Comparison of ENCODE assay signal across 8 cellular contexts in genomic region chr17:75589919-75590303, GRCh38. TPM values are rescaled to one million over a fixed set of nuclear protein-coding genes. Genes with fewer than 3 reads are reported as not detected.
DNase-seq lines count a peak whose midpoint lies in the region; ATAC-seq and TF ChIP-seq lines count a peak whose summit lies in the region.

No MANE protein-coding gene starts in this region.

- no peaks in the 10 kb centered on the region for H3K27me3 ChIP-seq in Loucy (ENCODE audit: insufficient read depth, low read length, poor library complexity, severe bottlenecking)
- H3K27me3 ChIP-seq in osteoblast (ENCODE audit: insufficient read depth, low read length), result peaks cover 51% of the 10 kb centered on the region

- DNase-seq in epithelial cell of proximal tubule (ENCODE audit: low read depth) (no peak), osteoblast (ENCODE audit: insufficient read length, low spot score, missing footprints) (no peak), glomerular visceral epithelial cell (ENCODE audit: extremely low spot score) (no peak), NAMALWA (ENCODE audit: low spot score) (no peak)
- DNase-seq in activated CD8-positive, alpha-beta memory T cell treated with anti-CD3 and anti-CD28 coated beads, Interleukin-2, amount 50 U/mL, for 4 hours, result no peak

- H3F3A ChIP-seq in Loucy (ENCODE audit: low read depth), result no peaks in the 10 kb centered on the region

- peak overlapping the region; percentile 70 for H3K4me2 ChIP-seq in Loucy (ENCODE audit: low read depth, low read length, poor library complexity, severe bottlenecking)
- H3K4me2 ChIP-seq in osteoblast (ENCODE audit: insufficient read depth, low read length), result peak overlapping the region; percentile 73

- no peaks in the 10 kb centered on the region for H3K36me3 ChIP-seq in Loucy (ENCODE audit: insufficient read depth, low read length)
- no peaks in the 10 kb centered on the region for H3K36me3 ChIP-seq in osteoblast (ENCODE audit: insufficient read depth, low read length)

- H3K4me1 ChIP-seq in Loucy (ENCODE audit: insufficient read depth, low read length, poor library complexity, severe bottlenecking) (peaks cover 12% of the 10 kb centered on the region), osteoblast (ENCODE audit: insufficient read depth, low read length) (no peaks in the 10 kb centered on the region)

- H3K27ac ChIP-seq in C4-2B (peak overlapping the region; percentile 78), osteoblast (ENCODE audit: low read depth, low read length) (no peak overlapping the region)

- H3K79me2 ChIP-seq in Loucy (ENCODE audit: insufficient read depth, low read length) (peaks cover 9% of the 10 kb centered on the region; the same call in 1 of the 2 replicates), osteoblast (ENCODE audit: insufficient read depth, low read length) (no peaks in the 10 kb centered on the region)

- peaks cover 4% of the 10 kb centered on the region for H4K20me1 ChIP-seq in Loucy (ENCODE audit: insufficient read depth, low read length, poor library complexity, severe bottlenecking)
- no peaks in the 10 kb centered on the region for H4K20me1 ChIP-seq in osteoblast (ENCODE audit: insufficient read depth, low read length)

- no peak overlapping the region for H2AFZ ChIP-seq in Loucy (ENCODE audit: low read length)
- no peak overlapping the region for H2AFZ ChIP-seq in osteoblast (ENCODE audit: low read length)

- peak overlapping the region; percentile 73 for H3K4me3 ChIP-seq in Loucy (ENCODE audit: low read length, poor library complexity, severe bottlenecking)
- peak overlapping the region; percentile 62 for H3K4me3 ChIP-seq in epithelial cell of proximal tubule (ENCODE audit: low read depth, low read length)
- H3K4me3 ChIP-seq in osteoblast (ENCODE audit: insufficient read depth, low read length), result no peak overlapping the region

- TF ChIP-seq CTCF in C4-2B (conservative IDR thresholded peaks at IDR 0.05) (no peak), Loucy (conservative IDR thresholded peaks at IDR 0.05; ENCODE audit: low read length) (no peak), epithelial cell of proximal tubule (conservative IDR thresholded peaks at IDR 0.05; ENCODE audit: low read depth, low read length) (no peak), osteoblast (IDR thresholded peaks at IDR 0.05; ENCODE audit: extremely low read depth, low read depth, low read length) (no peak)

- H3K9me2 ChIP-seq in Loucy (replicated peaks; ENCODE audit: low read depth, low read length), result no peaks in the 10 kb centered on the region

- peak overlapping the region; percentile 69 for H3K9ac ChIP-seq in Loucy (ENCODE audit: low read depth, low read length, poor library complexity, severe bottlenecking)

- no peak for ATAC-seq in HG03135 (IDR thresholded peaks at IDR 0.05; ENCODE audit: unreplicated experiment)

- H3K9me3 ChIP-seq in Loucy (ENCODE audit: insufficient read depth, low read depth, low read length), result no peaks in the 10 kb centered on the region
- no peaks in the 10 kb centered on the region for H3K9me3 ChIP-seq in osteoblast (ENCODE audit: low read depth, low read length)

RNA-seq across cellular contexts. Expression of gene MYO15B, which starts 2.3 kb away (rescaled TPM):
- total RNA-seq in epithelial cell of proximal tubule (0.36 and 5.4 TPM in 2 replicates), osteoblast (0.88 and 1.4 TPM in 2 replicates)

RNA-seq across cellular contexts. Expression of gene SMIM5, which starts 43.3 kb away (rescaled TPM):
- total RNA-seq in epithelial cell of proximal tubule (0.63 and 0.94 TPM in 2 replicates), osteoblast (under 0.01 TPM in 1 of 2 replicates, not detected in the other)
